Comparison of ENCODE assay signal across 16 cellular contexts in the genomic region with DNA sequence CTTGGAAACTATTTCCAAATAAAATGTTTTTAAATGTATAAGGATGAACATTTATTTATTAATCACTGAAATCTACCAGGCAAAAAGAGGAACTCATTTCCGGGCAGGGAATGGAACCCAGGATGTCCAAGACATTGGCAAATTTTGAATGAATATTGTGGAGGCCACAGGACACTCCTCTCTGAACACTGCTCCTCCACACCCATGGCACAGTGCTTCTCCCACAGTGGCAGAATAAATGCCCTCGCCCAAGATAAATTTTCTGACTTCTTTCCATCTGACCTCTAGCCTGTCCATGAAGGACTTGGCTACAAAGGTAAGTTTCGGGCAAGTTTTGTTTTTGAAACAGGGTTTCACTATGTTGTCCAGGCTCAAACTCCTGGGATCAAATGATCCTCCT. TPM values are rescaled to one million over a fixed set of nuclear protein-coding genes. Genes with fewer than 3 reads are reported as not detected.
DNase-seq lines count a peak whose midpoint lies in the region; ATAC-seq and TF ChIP-seq lines count a peak whose summit lies in the region.
"Had no signal": no experiment of that assay in that cellular context is flagged by ENCODE, and none has a peak within 500 bp of the region (broad histone marks: within the 10 kb centered on the region; RNA-seq: fewer than 3 reads in every experiment).

No MANE protein-coding gene starts in this region.

- peaks cover 16% of the 10 kb centered on the region for H3K36me3 Mint-ChIP-seq in stimulated activated naive CD8-positive, alpha-beta T cell treated with anti-CD3 and anti-CD28 coated beads, Interleukin-15, Interleukin-2, amounts not matched to agents 100 ng/mL and 50 ng/mL, for 24 hours (ENCODE audit: low read depth)

- no peak for TF ChIP-seq CTCF in brain microvascular endothelial cell (IDR thresholded peaks at IDR 0.05; ENCODE audit: low read depth, low read length, missing control alignments)
- TF ChIP-seq CTCF in osteoblast (IDR thresholded peaks at IDR 0.05; ENCODE audit: extremely low read depth, low read depth, low read length), result no peak

- H3K9me3 ChIP-seq in osteoblast (ENCODE audit: low read depth, low read length), result no peaks in the 10 kb centered on the region
- H3K9me3 ChIP-seq: upper lobe of left lung had no signal

- ATAC-seq in stimulated activated naive CD8-positive, alpha-beta T cell treated with anti-CD3 and anti-CD28 coated beads, Interleukin-15, Interleukin-2, amounts not matched to agents 100 U/mL and 50 U/mL, for 24 hours, result no peak
- ATAC-seq in GM21515 (IDR thresholded peaks at IDR 0.05; ENCODE audit: unreplicated experiment), result no peak

- no peak for DNase-seq in stimulated activated naive CD8-positive, alpha-beta T cell treated with anti-CD3 and anti-CD28 coated beads, Interleukin-15, Interleukin-2, amounts not matched to agents 100 U/mL and 50 U/mL, for 24 hours
- DNase-seq in brain microvascular endothelial cell, result no peak
- DNase-seq in osteoblast (ENCODE audit: insufficient read length, low spot score, missing footprints), result no peak
- no peak for DNase-seq in G401 (ENCODE audit: low spot score)
- DNase-seq in DMS153 (lab: John Stamatoyannopoulos, UW), result no peak
- DNase-seq in posterior vena cava (ENCODE audit: low spot score), result no peak
- DNase-seq: activated CD4-positive, alpha-beta T cell treated with anti-CD3 and anti-CD28 coated beads, Interleukin-2, amount 50 U/mL, for 4 hours; cortex of kidney; NCI-H1694 treated with DMSO at 0.1 percent for 48 hours; NCI-H69; RPMI8226; T-helper 9 cell; upper lobe of left lung had no signal

- H3K4me3 ChIP-seq in brain microvascular endothelial cell (ENCODE audit: low read depth, low read length), result no peak overlapping the region
- no peak overlapping the region for H3K4me3 ChIP-seq in osteoblast (ENCODE audit: insufficient read depth, low read length)
- H3K4me3 ChIP-seq: BLaER1 treated with 17β-estradiol and CSF1 and Interleukin-3, amounts not matched to agents 10 nM and 100 nM; upper lobe of left lung had no signal

- peaks cover 12% of the 10 kb centered on the region for H4K20me1 ChIP-seq in osteoblast (ENCODE audit: insufficient read depth, low read length)

- H3K27ac ChIP-seq in brain microvascular endothelial cell (peak overlapping the region; percentile 99), osteoblast (ENCODE audit: low read depth, low read length) (peak overlapping the region; percentile 99)
- H3K27ac ChIP-seq: BLaER1 treated with 17β-estradiol and CSF1 and Interleukin-3, amounts not matched to agents 10 nM and 100 nM had no signal

- peaks cover 81% of the 10 kb centered on the region for H3K4me1 ChIP-seq in osteoblast (ENCODE audit: insufficient read depth, low read length)

- no peaks in the 10 kb centered on the region for H3K9me3 Mint-ChIP-seq in stimulated activated naive CD8-positive, alpha-beta T cell treated with anti-CD3 and anti-CD28 coated beads, Interleukin-15, Interleukin-2, amounts not matched to agents 100 ng/mL and 50 ng/mL, for 24 hours

- H3K27me3 ChIP-seq in brain microvascular endothelial cell (replicated peaks) (no peaks in the 10 kb centered on the region), osteoblast (ENCODE audit: insufficient read depth, low read length) (no peaks in the 10 kb centered on the region)
- H3K27me3 ChIP-seq: BLaER1 treated with 17β-estradiol and CSF1 and Interleukin-3, amounts not matched to agents 10 nM and 100 nM; upper lobe of left lung had no signal

- peak overlapping the region; percentile 8 for H3K27ac Mint-ChIP-seq in stimulated activated naive CD8-positive, alpha-beta T cell treated with anti-CD3 and anti-CD28 coated beads, Interleukin-15, Interleukin-2, amounts not matched to agents 100 ng/mL and 50 ng/mL, for 24 hours

- no peak overlapping the region for H2AFZ ChIP-seq in osteoblast (ENCODE audit: low read length)

- no peaks in the 10 kb centered on the region for H3K27me3 Mint-ChIP-seq in stimulated activated naive CD8-positive, alpha-beta T cell treated with anti-CD3 and anti-CD28 coated beads, Interleukin-15, Interleukin-2, amounts not matched to agents 100 ng/mL and 50 ng/mL, for 24 hours

- in situ Hi-C loops in brain microvascular endothelial cell (cut with HindIII; ENCODE audit: low pct_ligation_motif_present, low sequenced_read_pairs) (no loop called here), G401 (cut with HindIII; ENCODE audit: low sequenced_read_pairs) (no loop called here)

- H3K4me2 ChIP-seq in osteoblast (ENCODE audit: insufficient read depth, low read length), result no peak overlapping the region
- H3K4me2 ChIP-seq: BLaER1 treated with 17β-estradiol and CSF1 and Interleukin-3, amounts not matched to agents 10 nM and 100 nM had no signal

- no peak overlapping the region for H3K4me3 Mint-ChIP-seq in stimulated activated naive CD8-positive, alpha-beta T cell treated with anti-CD3 and anti-CD28 coated beads, Interleukin-15, Interleukin-2, amounts not matched to agents 100 ng/mL and 50 ng/mL, for 24 hours

- H3K4me1 Mint-ChIP-seq in stimulated activated naive CD8-positive, alpha-beta T cell treated with anti-CD3 and anti-CD28 coated beads, Interleukin-15, Interleukin-2, amounts not matched to agents 100 ng/mL and 50 ng/mL, for 24 hours (ENCODE audit: low read depth), result peaks cover 36% of the 10 kb centered on the region

- intact Hi-C loops in posterior vena cava (cut with DNase I), result no loop called here

- no peaks in the 10 kb centered on the region for H3K36me3 ChIP-seq in brain microvascular endothelial cell (replicated peaks)
- H3K36me3 ChIP-seq in osteoblast (ENCODE audit: insufficient read depth, low read length), result peaks cover 4% of the 10 kb centered on the region

- peaks cover 89% of the 10 kb centered on the region for H3K79me2 ChIP-seq in osteoblast (ENCODE audit: insufficient read depth, low read length)

RNA-seq across cellular contexts. Expression of a gene that starts 39.0 kb away (rescaled TPM):
- total RNA-seq in osteoblast, result 12.7 and 13.3 TPM in 2 replicates
- total RNA-seq in G401 (2014; rRNA removed; shearing (Covaris generic)), result under 0.01 and 0.17 TPM in 2 replicates
- total RNA-seq in posterior vena cava, result 10 to 100 TPM; 46.5 to 67.6 TPM

Comparison
In these comparisons a context has a peak if more than half of its experiments do, and no peak if none do; other contexts are left out.
1. RNA of a gene that starts 39.0 kb away (total RNA-seq): 46.5 to 67.6 TPM in posterior vena cava and 12.7 to 13.3 TPM in osteoblast; under 0.01 to 0.17 TPM in G401; every median in the first group is over 10 times any median in the second.